Comparison of ENCODE assay signal across 23 cellular contexts in the genomic region with DNA sequence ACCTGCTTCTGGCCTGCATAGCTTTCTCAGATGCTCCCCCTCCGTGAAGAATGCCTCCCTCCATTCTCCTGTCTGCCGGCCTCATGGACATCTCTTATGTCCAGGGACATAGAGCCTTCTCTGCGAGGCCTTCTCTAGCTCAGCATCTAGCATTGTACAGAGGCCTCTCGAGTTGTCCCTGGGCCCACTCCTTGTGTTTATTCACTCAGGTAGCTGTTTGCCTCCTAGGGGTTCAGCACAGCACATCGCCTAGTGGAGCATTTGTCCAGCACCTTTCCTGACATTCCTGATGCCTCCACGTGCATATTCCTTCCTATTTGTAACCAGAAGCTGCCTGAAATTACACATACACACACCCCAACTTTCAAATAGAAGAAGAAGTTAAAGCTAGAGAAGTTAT.
A peak's percentile ranks its signal among the peaks of the same experiment; 100 is the strongest.
DNase-seq lines count a peak whose midpoint lies in the region; ATAC-seq, FAIRE-seq and TF ChIP-seq lines count a peak whose summit lies in the region.
"Had no signal": no experiment of that assay in that cellular context is flagged by ENCODE, and none has a peak within 500 bp of the region (broad histone marks: within the 10 kb centered on the region; RNA-seq: fewer than 3 reads in every experiment).

No MANE protein-coding gene starts in this region.

- H2BK20ac ChIP-seq in H1 (ENCODE audit: low read length) = no peak overlapping the region

- no peak overlapping the region for H3K4me2 ChIP-seq in H1 (ENCODE audit: insufficient read depth in 1 of 2, low read depth in 2 of 2, low read length in 2 of 2)

- no peak overlapping the region for H4K91ac ChIP-seq in H1 (replicated peaks; ENCODE audit: insufficient read length, low read length)

- H3K9me3 Mint-ChIP-seq in WTC11 = no peaks in the 10 kb centered on the region

- H2BK120ac ChIP-seq in H1 (replicated peaks; ENCODE audit: low read depth, low read length) = no peak overlapping the region

- no peaks in the 10 kb centered on the region for H3K9me3 ChIP-seq in H1 (ENCODE audit: insufficient read depth in 2 of 2, low read depth in 1 of 2, low read length in 1 of 2)
- no peaks in the 10 kb centered on the region for H3K9me3 ChIP-seq in liver (ENCODE audit: control insufficient read depth in 4 of 4, low read length in 3 of 4)
- H3K9me3 ChIP-seq: SJCRH30 had no signal

- TF ChIP-seq POLR2A in H1 (IDR thresholded peaks at IDR 0.05; ENCODE audit: control extremely low read depth in 1 of 2, low read depth in 2 of 2, low read length in 2 of 2) (no peak), GM12892 (IDR thresholded peaks at IDR 0.05; ENCODE audit: low read depth, low read length) (no peak)

- H3K56ac ChIP-seq in H1 (replicated peaks; ENCODE audit: insufficient read length, low read depth, low read length) = no peak overlapping the region

- 0 out of 7 replicates have a peak, but pooled peaks cover 0 to 7% (median 0%) of the 10 kb centered on the region in 4 experiments for H3K4me1 ChIP-seq in H1 (replicated peaks in 1 of 4; ENCODE audit: control insufficient read depth in 3 of 4, insufficient read depth in 4 of 4, low read length in 3 of 4)
- H3K4me1 ChIP-seq in liver (ENCODE audit: control insufficient read depth in 4 of 4, insufficient read depth in 4 of 4, low read length in 3 of 4) = peaks cover 9 to 29% (median 20%) of the 10 kb centered on the region in 4 donors
- H3K4me1 ChIP-seq: SJCRH30 had no signal

- no peak overlapping the region for H3K18ac ChIP-seq in H1 (ENCODE audit: extremely low read depth, low read length)

- H2AK5ac ChIP-seq in H1 (ENCODE audit: low read depth, low read length) = no peak overlapping the region

- H4K5ac ChIP-seq in H1 (ENCODE audit: insufficient read length, low read depth, low read length) = no peak overlapping the region

- peak overlapping the region; percentile 66; the same call in 1 of the 2 replicates for H3K27ac Mint-ChIP-seq in WTC11

- no peak for TF ChIP-seq CTCF in WTC11 (IDR thresholded peaks at IDR 0.05)
- TF ChIP-seq CTCF in H1 (IDR thresholded peaks at IDR 0.05; ENCODE audit: control extremely low read depth in 1 of 3, insufficient read depth in 1 of 3, low read depth in 1 of 3, low read length in 3 of 3) = no peak
- TF ChIP-seq CTCF in liver (IDR thresholded peaks at IDR 0.05; ENCODE audit: low read depth, low read length, missing input control) = no peak

- H4K20me1 ChIP-seq in H1 (replicated peaks in 1 of 2; ENCODE audit: control insufficient read depth in 1 of 2, insufficient read depth in 2 of 2, low read length in 2 of 2) = no peaks in the 10 kb centered on the region

- no peak overlapping the region for H4K8ac ChIP-seq in H1 (ENCODE audit: extremely low read depth, insufficient read depth, low read length)

- H3K23me2 ChIP-seq in H1 (ENCODE audit: low read depth, low read length) = no peaks in the 10 kb centered on the region

- TF ChIP-seq EP300 in H1 (IDR thresholded peaks at IDR 0.05; ENCODE audit: borderline replicate concordance in 1 of 2, low read depth in 2 of 2, low read length in 2 of 2) = no peak

- CTCF ChIA-PET in WTC11 (lab: Charles Lee) (interaction anchor here (1.3 to 1.5 kb wide), 2 partner anchors 37 to 65 kb away, joined by 3 read pairs; no protein-coding TSS in a partner anchor), H1 (lab: Charles Lee; ENCODE audit: partially characterized antibody) (interaction anchor here (0.7 to 3.1 kb wide), 3 partner anchors 15 to 37 kb away, joined by 3 to 13 read pairs (median 3); no protein-coding TSS in a partner anchor)

- H3K4ac ChIP-seq in H1 (replicated peaks; ENCODE audit: insufficient read length, low read depth, low read length) = no peak overlapping the region

- TF ChIP-seq RAD21 in H1 (IDR thresholded peaks at IDR 0.05 in 1 of 2, conservative IDR thresholded peaks at IDR 0.05 in 1 of 2; ENCODE audit: low read depth in 2 of 2, low read length in 2 of 2) (no peak), liver (IDR thresholded peaks at IDR 0.05) (no peak)

- H3K4me1 Mint-ChIP-seq in WTC11 = peaks cover 30% of the 10 kb centered on the region

- H2BK5ac ChIP-seq in H1 (ENCODE audit: low read depth, low read length) = no peak overlapping the region

- H3K4me3 Mint-ChIP-seq in WTC11 = no peak overlapping the region

- POLR2A ChIA-PET in WTC11 (lab: Charles Lee) = interaction anchor here (0.9 kb wide), 1 partner anchor 14 kb away, joined by 3 read pairs; no protein-coding TSS in a partner anchor
- POLR2A ChIA-PET in H1 (lab: Charles Lee; ENCODE audit: partially characterized antibody) = interaction anchor here (0.7 kb wide), 1 partner anchor 9 kb away, joined by 3 read pairs; no protein-coding TSS in a partner anchor

- H3K14ac ChIP-seq in H1 (ENCODE audit: insufficient read length) = no peak overlapping the region

- WGBS in H1 (ENCODE audit: extremely low coverage in 1 of 2, insufficient coverage in 1 of 2, insufficient read length in 1 of 2, insufficient replicate concordance in 2 of 2, low coverage in 1 of 2, low lambda C conversion rate in 2 of 2, missing lambda C conversion rate in 1 of 2), 2 experiments = 83% methylated on average over 6 of the region's 6 CpGs; no CpG with 5 or more reads in 1 of the 2 experiments
- WGBS in liver = 72% methylated on average over 6 of the region's 6 CpGs

- H3K36me3 ChIP-seq in H1 (ENCODE audit: control insufficient read depth in 2 of 4, insufficient read depth in 4 of 4, low read length in 3 of 4) (no peaks in the 10 kb centered on the region), liver (ENCODE audit: control insufficient read depth in 4 of 4, insufficient read depth in 3 of 4, low read depth in 1 of 4, low read length in 3 of 4) (no peaks in the 10 kb centered on the region)
- H3K36me3 ChIP-seq: SJCRH30 had no signal

- H3K36me3 Mint-ChIP-seq in WTC11 = no peaks in the 10 kb centered on the region; the same call in 1 of the 2 replicates

- H3K27me3 ChIP-seq in H1 (replicated peaks in 1 of 4; ENCODE audit: control insufficient read depth in 3 of 4, extremely low read depth in 1 of 4, insufficient read depth in 3 of 4, low read length in 3 of 4) (no peaks in the 10 kb centered on the region), liver (ENCODE audit: control insufficient read depth in 4 of 4, insufficient read depth in 4 of 4, low read length in 3 of 4) (no peaks in the 10 kb centered on the region)
- H3K27me3 ChIP-seq: SJCRH30 had no signal

- no peak overlapping the region for H2AFZ ChIP-seq in H1 (ENCODE audit: low read length)

- no peaks in the 10 kb centered on the region; the same call in 1 of the 2 replicates for H3K27me3 Mint-ChIP-seq in WTC11 (ENCODE audit: low read depth)

- no peak overlapping the region for H3K27ac ChIP-seq in H1 (ENCODE audit: low read depth, low read length)
- peak overlapping the region; percentile 65 to 83 for H3K27ac ChIP-seq in liver (ENCODE audit: low read depth in 1 of 2, low read length in 2 of 2)
- H3K27ac ChIP-seq: SJCRH30 had no signal

- peak; percentile 7 for FAIRE-seq in H1 (lab: Jason Lieb, UNC)
- FAIRE-seq in GM12892 (lab: Jason Lieb, UNC) = no peak
- FAIRE-seq: RCC 7860 had no signal

- H3K79me2 ChIP-seq in H1 (ENCODE audit: control insufficient read depth in 1 of 2, insufficient read depth in 2 of 2, low read length in 2 of 2) = peaks cover 0 to 7% of the 10 kb centered on the region in 2 experiments; a peak in 1 of 4 replicates

- no peak overlapping the region for H3K9ac ChIP-seq in H1 (replicated peaks in 1 of 4; ENCODE audit: extremely low read depth in 1 of 4, low read depth in 3 of 4, low read length in 3 of 4)
- H3K9ac ChIP-seq in liver (ENCODE audit: low read depth in 1 of 2, low read length in 2 of 2) = no peak overlapping the region

- no peak overlapping the region for H3K4me3 ChIP-seq in H1 (ENCODE audit: extremely low read depth in 1 of 4, insufficient read depth in 2 of 4, low read depth in 3 of 4, low read length in 4 of 4)
- H3K4me3 ChIP-seq in liver (ENCODE audit: low read depth in 1 of 3, low read length in 3 of 3) = no peak overlapping the region
- H3K4me3 ChIP-seq: SJCRH30 had no signal

- ATAC-seq in WTC11 (0 out of 2 replicates have a peak, but pooled peaks have one; percentile 38), GM21825 (IDR thresholded peaks at IDR 0.05; ENCODE audit: unreplicated experiment) (no peak), HG03432 (IDR thresholded peaks at IDR 0.05; ENCODE audit: unreplicated experiment) (no peak)
- ATAC-seq: HCT116 had no signal

- no peak overlapping the region for H2BK12ac ChIP-seq in H1 (ENCODE audit: low read depth, low read length)

- H3K23ac ChIP-seq in H1 (ENCODE audit: insufficient read length) = no peak overlapping the region

- H3K79me1 ChIP-seq in H1 (ENCODE audit: low read depth, low read length) = peaks cover 3% of the 10 kb centered on the region

- H2BK15ac ChIP-seq in H1 (ENCODE audit: low read length) = no peak overlapping the region

- DNase-seq in WTC11 (ENCODE audit: low spot score) (no peak), H1 (ENCODE audit: low read depth in 1 of 2, low spot score in 2 of 2) (no peak), GM12892 (ENCODE audit: insufficient read length) (no peak), NCI-H1105 (lab: John Stamatoyannopoulos, UW) (no peak)
- DNase-seq in stimulated activated CD8-positive, alpha-beta memory T cell treated with anti-CD3 and anti-CD28 coated beads, Interleukin-4, amount 100 ng/mL, for 48 hours = peak; percentile 5
- DNase-seq: ACHN, C1 segment of cervical spinal cord, DMS79, GOT3, Karpas-422, NCI-H1417, NCI-H1694 treated with DMSO at 0.1 percent for 48 hours, NCI-H2081 treated with DMSO at 0.1 percent for 48 hours, NCI-H2171 treated with DMSO at 0.1 percent for 48 hours, NCI-H446, NCI-H526, OCI-M1, SJCRH30 had no signal

TF ChIP-seq in WTC11, 78 proteins besides CTCF, POLR2A, EP300 and RAD21 (continues in another document):
- TF ChIP-seq TCF7 (CRISPR knock-in tag; IDR thresholded peaks at IDR 0.05; ENCODE audit: low read depth) = no peak

TF ChIP-seq in H1, 55 proteins besides CTCF, POLR2A, EP300 and RAD21 (continues in another document):
- no peak for TF ChIP-seq GABPA (IDR thresholded peaks at IDR 0.05; ENCODE audit: borderline replicate concordance, insufficient read depth, low read length)
- TF ChIP-seq FOSL1 (IDR thresholded peaks at IDR 0.05; ENCODE audit: insufficient read depth, low read depth, low read length) = no peak
- TF ChIP-seq SIRT6 (IDR thresholded peaks at IDR 0.05; ENCODE audit: low read length) = no peak
- TF ChIP-seq SUZ12 (IDR thresholded peaks at IDR 0.05; ENCODE audit: low read length) = no peak
- no peak for TF ChIP-seq GTF2F1 (IDR thresholded peaks at IDR 0.05; ENCODE audit: borderline replicate concordance, low read depth, low read length)
- TF ChIP-seq CHD1 (IDR thresholded peaks at IDR 0.05; ENCODE audit: low read depth, low read length) = no peak

TF ChIP-seq in liver, 16 proteins besides CTCF, POLR2A, EP300 and RAD21 (continues in another document):
- TF ChIP-seq, protein P1, sequence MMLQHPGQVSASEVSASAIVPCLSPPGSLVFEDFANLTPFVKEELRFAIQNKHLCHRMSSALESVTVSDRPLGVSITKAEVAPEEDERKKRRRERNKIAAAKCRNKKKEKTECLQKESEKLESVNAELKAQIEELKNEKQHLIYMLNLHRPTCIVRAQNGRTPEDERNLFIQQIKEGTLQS (IDR thresholded peaks at IDR 0.05) = no peak
- TF ChIP-seq JUND (IDR thresholded peaks at IDR 0.05) (no peak), RXRA (IDR thresholded peaks at IDR 0.05) (no peak), GABPA (IDR thresholded peaks at IDR 0.05 in 1 of 2, conservative IDR thresholded peaks at IDR 0.05 in 1 of 2) (no peak)
